Comparison of ENCODE assay signal across 20 cellular contexts in genomic region chr2:208643145-208643544, GRCh38.
DNase-seq lines count a peak whose midpoint lies in the region; ATAC-seq and FAIRE-seq lines count a peak whose summit lies in the region.
"Had no signal": no experiment of that assay in that cellular context is flagged by ENCODE, and none has a peak within 500 bp of the region (broad histone marks: within the 10 kb centered on the region; RNA-seq: fewer than 3 reads in every experiment).

No MANE protein-coding gene starts in this region.

- ATAC-seq in GM21423 (IDR thresholded peaks at IDR 0.05; ENCODE audit: unreplicated experiment) (peak; percentile 58), HG03097 (IDR thresholded peaks at IDR 0.05; ENCODE audit: low FRiP score, unreplicated experiment) (peak; percentile 62)

- H3K36me3 Mint-ChIP-seq in activated CD4-positive, alpha-beta T cell treated with anti-CD3 and anti-CD28 coated beads, Interleukin-2, amount 10 ng/mL, durations not matched to agents 24 days and 14 days (ENCODE audit: low read depth): no peaks in the 10 kb centered on the region
- H3K36me3 Mint-ChIP-seq: CD4-positive, alpha-beta memory T cell had no signal

- no peak overlapping the region for H3K4me3 Mint-ChIP-seq in activated CD4-positive, alpha-beta T cell treated with anti-CD3 and anti-CD28 coated beads, Interleukin-2, amount 10 ng/mL, durations not matched to agents 24 days and 14 days
- H3K4me3 Mint-ChIP-seq: CD4-positive, alpha-beta memory T cell had no signal

- no peaks in the 10 kb centered on the region for H3K9me3 Mint-ChIP-seq in activated CD4-positive, alpha-beta T cell treated with anti-CD3 and anti-CD28 coated beads, Interleukin-2, amount 10 ng/mL, durations not matched to agents 24 days and 14 days

- H3K27me3 Mint-ChIP-seq in activated CD4-positive, alpha-beta T cell treated with anti-CD3 and anti-CD28 coated beads, Interleukin-2, amount 10 ng/mL, durations not matched to agents 24 days and 14 days: no peaks in the 10 kb centered on the region
- H3K27me3 Mint-ChIP-seq: CD4-positive, alpha-beta memory T cell had no signal

- peak; percentile 78 for FAIRE-seq in GM18507 (lab: Jason Lieb, UNC)
- FAIRE-seq: GM19239 had no signal

- H3K4me1 Mint-ChIP-seq in activated CD4-positive, alpha-beta T cell treated with anti-CD3 and anti-CD28 coated beads, Interleukin-2, amount 10 ng/mL, durations not matched to agents 24 days and 14 days: no peaks in the 10 kb centered on the region
- H3K4me1 Mint-ChIP-seq: CD4-positive, alpha-beta memory T cell had no signal

- intact Hi-C loops in activated CD4-positive, alpha-beta T cell treated with anti-CD3 and anti-CD28 coated beads, Interleukin-2, amount 10 ng/mL, durations not matched to agents 24 days and 14 days (cut with micrococcal nuclease): no loop called here

- no peak overlapping the region for H3K27ac Mint-ChIP-seq in activated CD4-positive, alpha-beta T cell treated with anti-CD3 and anti-CD28 coated beads, Interleukin-2, amount 10 ng/mL, durations not matched to agents 24 days and 14 days
- H3K27ac Mint-ChIP-seq: CD4-positive, alpha-beta memory T cell had no signal

- no peak for DNase-seq in GM18507 (ENCODE audit: extremely low spot score, insufficient read length, low read depth)
- peak; percentile 62 for DNase-seq in kidney tubule cell (ENCODE audit: low spot score)
- DNase-seq in UCSD-AML1 (lab: John Stamatoyannopoulos, UW; ENCODE audit: unreplicated experiment): no peak
- DNase-seq in medulla oblongata (ENCODE audit: extremely low spot score): no peak
- no peak for DNase-seq in stimulated activated naive CD4-positive, alpha-beta T cell (lab: John Stamatoyannopoulos, UW)
- DNase-seq in activated CD4-positive, alpha-beta T cell treated with anti-CD3 and anti-CD28 coated beads, Interleukin-2, amount 10 ng/mL, durations not matched to agents 24 days and 14 days: no peak
- DNase-seq: 8988T; CD4-positive, alpha-beta memory T cell; DMS79; GOT3; IMR-90; Karpas-422; MG63; NCI-H1092; NCI-H226; NCI-H524 treated with DMSO at 0.1 percent for 48 hours; SW 1271 had no signal
